Comparison of ENCODE assay signal across 24 cellular contexts in the genomic region with DNA sequence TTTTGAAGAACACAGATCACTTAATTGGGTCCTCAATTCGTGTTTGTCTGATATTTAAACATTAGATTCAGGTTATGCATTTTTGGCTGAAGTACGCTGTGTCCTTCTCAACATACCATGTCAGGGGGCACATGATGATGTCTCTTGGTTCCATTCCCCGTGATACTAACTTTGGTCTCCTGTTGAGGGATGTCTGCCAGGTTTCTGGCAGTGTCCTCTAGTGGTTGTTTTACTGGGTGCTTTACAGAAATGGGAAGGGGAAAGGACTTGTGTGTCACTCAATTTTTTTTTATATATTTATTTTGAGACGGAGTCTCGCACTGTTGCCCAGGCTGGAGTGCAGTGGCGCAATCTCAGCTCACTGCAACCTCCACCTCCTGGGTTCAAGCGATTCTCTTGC. TPM values are rescaled to one million over a fixed set of nuclear protein-coding genes. Genes with fewer than 3 reads are reported as not detected.
DNase-seq lines count a peak whose midpoint lies in the region; ATAC-seq and TF ChIP-seq lines count a peak whose summit lies in the region.
"Had no signal": no experiment of that assay in that cellular context is flagged by ENCODE, and none has a peak within 500 bp of the region (broad histone marks: within the 10 kb centered on the region; RNA-seq: fewer than 3 reads in every experiment).

No MANE protein-coding gene starts in this region.

- peak overlapping the region; percentile 35; the same call in 1 of the 2 replicates for H3K4ac ChIP-seq in IMR-90 (ENCODE audit: low read depth, low read length)

- H3K4me1 ChIP-seq in BE2C (peaks cover 9% of the 10 kb centered on the region), IMR-90 (ENCODE audit: control insufficient read depth, insufficient read depth, low read length) (peaks cover 11% of the 10 kb centered on the region), liver (ENCODE audit: control insufficient read depth in 4 of 4, insufficient read depth in 4 of 4, low read length in 3 of 4) (peaks cover 4 to 21% (median 14%) of the 10 kb centered on the region in 4 donors)
- H3K4me1 ChIP-seq: prostate gland, suprapubic skin, vagina had no signal

- intact Hi-C loops in IMR-90 (cut with micrococcal nuclease), result no loop called here

- peaks cover 43% of the 10 kb centered on the region for H4K20me1 ChIP-seq in IMR-90 (ENCODE audit: insufficient read depth, low read length)

- dilution Hi-C loops in IMR-90 (cut with HindIII; ENCODE audit: low sequenced_read_pairs, unreplicated experiment), result no loop called here

- H4K8ac ChIP-seq in IMR-90 (ENCODE audit: low read depth in 2 of 2, low read length in 2 of 2), result no peak overlapping the region

- no peak overlapping the region for H4K5ac ChIP-seq in IMR-90 (ENCODE audit: low read depth, low read length)

- TF ChIP-seq RAD21 in IMR-90 (IDR thresholded peaks at IDR 0.05; ENCODE audit: low read length) (no peak), liver (IDR thresholded peaks at IDR 0.05) (peak in 1 of 2 donors; percentile 59)

- TF ChIP-seq CTCF in BE2C (IDR thresholded peaks at IDR 0.05; ENCODE audit: low read depth, low read length) (peak; percentile 35), IMR-90 (conservative IDR thresholded peaks at IDR 0.05; ENCODE audit: low read depth, low read length) (0 out of 2 replicates have a peak, but pooled peaks have one; percentile 7), brain microvascular endothelial cell (IDR thresholded peaks at IDR 0.05; ENCODE audit: low read depth, low read length, missing control alignments) (peak; percentile 28), liver (IDR thresholded peaks at IDR 0.05; ENCODE audit: low read depth, low read length, missing input control) (peak; percentile 11)

- H3K4me3 ChIP-seq in BE2C (ENCODE audit: low read depth, low read length), result no peak overlapping the region
- H3K4me3 ChIP-seq in IMR-90 (ENCODE audit: insufficient read depth, low read depth, low read length), result no peak overlapping the region
- H3K4me3 ChIP-seq in brain microvascular endothelial cell (ENCODE audit: low read depth, low read length), result no peak overlapping the region
- H3K4me3 ChIP-seq in liver (ENCODE audit: low read depth in 1 of 3, low read length in 3 of 3), result no peak overlapping the region
- H3K4me3 ChIP-seq: lung, prostate gland, SJSA1, skin epidermis, suprapubic skin, vagina had no signal

- peak overlapping the region; percentile 48; the same call in 1 of the 2 replicates for H3K14ac ChIP-seq in IMR-90 (replicated peaks; ENCODE audit: low read depth, low read length)

- H3K9me1 ChIP-seq in IMR-90 (ENCODE audit: insufficient read depth, low read length), result peaks cover 20% of the 10 kb centered on the region

- POLR2A ChIA-PET in IMR-90 (lab: Charles Lee; ENCODE audit: unreplicated experiment), result no interaction called here

- peak overlapping the region; percentile 40; the same call in 1 of the 2 replicates for H2BK120ac ChIP-seq in IMR-90 (ENCODE audit: low read depth, low read length)

- no peaks in the 10 kb centered on the region for H3K9me3 ChIP-seq in BE2C
- H3K9me3 ChIP-seq in IMR-90 (ENCODE audit: control insufficient read depth, insufficient read depth, low read length), result no peaks in the 10 kb centered on the region
- no peaks in the 10 kb centered on the region for H3K9me3 ChIP-seq in liver (ENCODE audit: control insufficient read depth in 4 of 4, low read length in 3 of 4)
- H3K9me3 ChIP-seq: prostate gland, SJSA1, suprapubic skin, vagina had no signal

- no peak overlapping the region for H3K23ac ChIP-seq in IMR-90 (ENCODE audit: low read depth, low read length)

- in situ Hi-C loops in IMR-90 (cut with MboI; ENCODE audit: low sequenced_read_pairs) (no loop called here), brain microvascular endothelial cell (cut with HindIII; ENCODE audit: low pct_ligation_motif_present, low sequenced_read_pairs) (no loop called here)

- no peak overlapping the region for H2AK9ac ChIP-seq in IMR-90 (replicated peaks; ENCODE audit: low read depth, low read length, poor library complexity)

- H3K4me2 ChIP-seq in IMR-90 (ENCODE audit: low read depth, low read length), result no peak overlapping the region

- TF ChIP-seq POLR2A in IMR-90 (IDR thresholded peaks at IDR 0.05; ENCODE audit: low read depth, low read length), result no peak

- CTCF ChIA-PET in IMR-90 (lab: Yijun Ruan, JAX), result no interaction called here

- DNase-seq in BE2C, result no peak
- DNase-seq in IMR-90, result no peak
- no peak for DNase-seq in brain microvascular endothelial cell
- DNase-seq in NCI-H748 treated with DMSO at 0.1 percent for 48 hours (lab: John Stamatoyannopoulos, UW), result no peak
- no peak for DNase-seq in A172 (ENCODE audit: low spot score)
- DNase-seq in activated T-cell treated with anti-CD3 and anti-CD28 coated beads, Interleukin-2, amount 50 U/mL, for 48 hours, result no peak
- DNase-seq: activated CD4-positive, alpha-beta memory T cell treated with anti-CD3 and anti-CD28 coated beads, Interleukin-2, amount 10 ng/mL, durations not matched to agents 7 days and 5 days; activated CD4-positive, CD25-positive, alpha-beta regulatory T cell; activated naive CD4-positive, alpha-beta T cell; activated T-cell treated with anti-CD3 and anti-CD28 coated beads for 4 hours; CD8-positive, alpha-beta memory T cell; hippocampal formation; NCI-H1092; NCI-H2029; NCI-H226; stimulated activated CD4-positive, alpha-beta T cell treated with anti-CD3 and anti-CD28 coated beads, Interleukin-2, amount 100 ng/mL, for 24 hours had no signal

- H3K9ac ChIP-seq in IMR-90 (ENCODE audit: low read depth, low read length), result no peak overlapping the region
- no peak overlapping the region for H3K9ac ChIP-seq in liver (ENCODE audit: low read depth in 1 of 2, low read length in 2 of 2)

- H3K18ac ChIP-seq in IMR-90 (ENCODE audit: low read depth, low read length), result no peak overlapping the region

- H3K36me3 ChIP-seq in BE2C, result no peaks in the 10 kb centered on the region
- H3K36me3 ChIP-seq in IMR-90 (ENCODE audit: control insufficient read depth, insufficient read depth, low read length), result no peaks in the 10 kb centered on the region; the same call in 1 of the 2 replicates
- H3K36me3 ChIP-seq in brain microvascular endothelial cell (replicated peaks), result no peaks in the 10 kb centered on the region
- H3K36me3 ChIP-seq in liver (ENCODE audit: control insufficient read depth in 4 of 4, insufficient read depth in 3 of 4, low read depth in 1 of 4, low read length in 3 of 4), result peaks cover 0 to 2% (median 0%) of the 10 kb centered on the region in 4 donors
- H3K36me3 ChIP-seq: prostate gland, suprapubic skin, vagina had no signal

- no peak overlapping the region for H3K56ac ChIP-seq in IMR-90 (ENCODE audit: extremely low read depth, insufficient read depth, low read length)

- H2BK20ac ChIP-seq in IMR-90 (ENCODE audit: low read depth, low read length), result no peak overlapping the region

- no CpG with 5 or more reads among the region's 7 CpGs for WGBS in IMR-90 (ENCODE audit: extremely low coverage in 2 of 2, insufficient read length in 1 of 2), 2 experiments
- 80% methylated on average over 7 of the region's 7 CpGs for WGBS in liver

- BruUV-seq in IMR-90 (replicated peaks; lab: Mats Ljungman, UMichigan), result no TSS peak

- H2AK5ac ChIP-seq in IMR-90 (ENCODE audit: low read depth, low read length), result no peak overlapping the region; the same call in 1 of the 2 replicates

- H2BK5ac ChIP-seq in IMR-90 (ENCODE audit: low read depth, low read length, poor library complexity, severe bottlenecking), result no peak overlapping the region

- no peaks in the 10 kb centered on the region for H3K27me3 ChIP-seq in BE2C
- H3K27me3 ChIP-seq in IMR-90 (ENCODE audit: control insufficient read depth, insufficient read depth, low read length), result no peaks in the 10 kb centered on the region
- H3K27me3 ChIP-seq in brain microvascular endothelial cell (replicated peaks), result no peaks in the 10 kb centered on the region
- no peaks in the 10 kb centered on the region for H3K27me3 ChIP-seq in liver (ENCODE audit: control insufficient read depth in 4 of 4, insufficient read depth in 4 of 4, low read length in 3 of 4)
- H3K27me3 ChIP-seq: SJSA1, suprapubic skin, vagina had no signal

- H2BK15ac ChIP-seq in IMR-90 (ENCODE audit: low read depth, low read length), result 0 out of 3 replicates have a peak overlapping the region, but pooled peaks have one; percentile 58

- no peak overlapping the region for H2AFZ ChIP-seq in IMR-90 (replicated peaks; ENCODE audit: low read length, poor library complexity)

- H4K91ac ChIP-seq in IMR-90 (ENCODE audit: insufficient read depth, low read depth, low read length), result no peak overlapping the region

- ATAC-seq in IMR-90 (ENCODE audit: low read depth), result no peak
- ATAC-seq: stimulated activated memory B cell treated with anti-CD40 and anti-IgM and Interleukin-4, amounts not matched to agents 10 μg/mL and 1 μg/mL and 100 μg/mL, for 72 hours had no signal

- no peak overlapping the region for H3K27ac ChIP-seq in IMR-90 (ENCODE audit: insufficient read depth, low read length)
- no peak overlapping the region for H3K27ac ChIP-seq in brain microvascular endothelial cell
- H3K27ac ChIP-seq in liver (ENCODE audit: low read depth in 1 of 2, low read length in 2 of 2), result no peak overlapping the region
- H3K27ac ChIP-seq: prostate gland, SJSA1, skin epidermis, suprapubic skin, vagina had no signal

- H3K79me1 ChIP-seq in IMR-90 (ENCODE audit: low read depth in 1 of 2, low read length in 2 of 2), result peaks cover 42 to 80% of the 10 kb centered on the region in 2 experiments

TF ChIP-seq in IMR-90, 13 proteins besides CTCF, POLR2A, EP300 and RAD21:
- TF ChIP-seq BHLHE40 (IDR thresholded peaks at IDR 0.05; ENCODE audit: low read depth, low read length) (no peak), CHD1 (IDR thresholded peaks at IDR 0.05; ENCODE audit: low read depth, low read length) (no peak), FOS (IDR thresholded peaks at IDR 0.05; ENCODE audit: low read depth, low read length) (no peak)

TF ChIP-seq in liver, 16 proteins besides CTCF, POLR2A, EP300 and RAD21 (continues in another document):
- TF ChIP-seq EGR1 (IDR thresholded peaks at IDR 0.05; ENCODE audit: low read depth in 2 of 2), result no peak

RNA-seq across cellular contexts. Expression of gene WWC2, which starts 58.2 kb away (rescaled TPM):
- 8.5 TPM for polyA plus RNA-seq in BE2C (2012; ENCODE audit: insufficient read depth, insufficient read length, low read depth)
- 27.4 and 28.1 TPM in 2 replicates for total RNA-seq in IMR-90 (2012; rRNA removed)
- 25.0 and 26.6 TPM in 2 replicates for polyA plus RNA-seq in IMR-90 (2012; rRNA removed)
- polyA plus RNA-seq in IMR-90 (2012; cell fraction: cytosol; rRNA removed), result 8.8 and 32.0 TPM in 2 replicates
- polyA plus RNA-seq in IMR-90 (2012; cell fraction: nucleus; rRNA removed; ENCODE audit: low replicate concordance), result 15.1 and 50.3 TPM in 2 replicates
- 10 to 100 TPM; 10.5 to 60.1 TPM for total RNA-seq in liver
- 10 to 100 TPM in 1 of 2 donors, 1 to 10 TPM in 1; 8.6 to 16.1 TPM for polyA plus RNA-seq in liver
- total RNA-seq in A172 (2014; rRNA removed; shearing (Covaris generic)), result 22.4 and 27.7 TPM in 2 replicates
